Comparison of ENCODE assay signal across 27 cellular contexts in genomic region chr3:8640223-8640622, GRCh38. TPM values are rescaled to one million over a fixed set of nuclear protein-coding genes. Genes with fewer than 3 reads are reported as not detected.
DNase-seq lines count a peak whose midpoint lies in the region; ATAC-seq, FAIRE-seq and TF ChIP-seq lines count a peak whose summit lies in the region.
"Had no signal": no experiment of that assay in that cellular context is flagged by ENCODE, and none has a peak within 500 bp of the region (broad histone marks: within the 10 kb centered on the region; RNA-seq: fewer than 3 reads in every experiment).

No MANE protein-coding gene starts in this region.

- no peaks in the 10 kb centered on the region for H3K27me3 Mint-ChIP-seq in neural crest cell (ENCODE audit: low read depth)
- H3K27me3 Mint-ChIP-seq in type B pancreatic cell = peaks cover 8% of the 10 kb centered on the region

- FAIRE-seq in H54 (lab: Jason Lieb, UNC) = no peak
- FAIRE-seq: A204.1, GM12891, GM18507 had no signal

- H3K36me3 ChIP-seq in RWPE2 (ENCODE audit: low read depth) = no peaks in the 10 kb centered on the region
- H3K36me3 ChIP-seq: BE2C, BLaER1 had no signal

- peaks cover under 1% of the 10 kb centered on the region for H3K36me3 Mint-ChIP-seq in neural crest cell (ENCODE audit: low read depth)
- H3K36me3 Mint-ChIP-seq in type B pancreatic cell = no peaks in the 10 kb centered on the region
- H3K36me3 Mint-ChIP-seq: CD14-positive monocyte; CD4-positive, alpha-beta memory T cell; CD4-positive, CD25-positive, alpha-beta regulatory T cell had no signal

- H3K4me1 Mint-ChIP-seq in neural crest cell (peaks cover 52% of the 10 kb centered on the region), type B pancreatic cell (ENCODE audit: unreplicated experiment) (peaks cover 12% of the 10 kb centered on the region)
- H3K4me1 Mint-ChIP-seq: CD14-positive monocyte; CD4-positive, alpha-beta memory T cell; CD8-positive, alpha-beta memory T cell had no signal

- no peak for TF ChIP-seq POLR2A in H54 (IDR thresholded peaks at IDR 0.05; ENCODE audit: low read depth, low read length)

- in situ Hi-C loops in GM13976 (cut with MboI; ENCODE audit: low sequenced_read_pairs, unreplicated experiment) = no loop called here

- H3K9me3 Mint-ChIP-seq in neural crest cell = no peaks in the 10 kb centered on the region
- H3K9me3 Mint-ChIP-seq in type B pancreatic cell = no peaks in the 10 kb centered on the region

- no peak overlapping the region for H3K27ac ChIP-seq in RWPE2 (ENCODE audit: poor library complexity, severe bottlenecking)
- H3K27ac ChIP-seq: BLaER1 had no signal

- no peak for TF ChIP-seq CTCF in RWPE2 (IDR thresholded peaks at IDR 0.05; ENCODE audit: poor library complexity, severe bottlenecking)
- TF ChIP-seq CTCF in neural crest cell (conservative IDR thresholded peaks at IDR 0.05) = no peak
- TF ChIP-seq CTCF in type B pancreatic cell (conservative IDR thresholded peaks at IDR 0.05) = no peak
- TF ChIP-seq CTCF in GM13976 (IDR thresholded peaks at IDR 0.05; ENCODE audit: borderline replicate concordance, control extremely low read depth, extremely low read depth, insufficient read depth, missing control alignments) = no peak

- H3K4me3 Mint-ChIP-seq in neural crest cell (peak overlapping the region; percentile 17), type B pancreatic cell (no peak overlapping the region)
- H3K4me3 Mint-ChIP-seq: CD14-positive monocyte; CD4-positive, alpha-beta memory T cell; CD4-positive, CD25-positive, alpha-beta regulatory T cell; CD8-positive, alpha-beta memory T cell had no signal

- no peaks in the 10 kb centered on the region for H3K9me3 ChIP-seq in RWPE2 (ENCODE audit: severe bottlenecking)
- H3K9me3 ChIP-seq: BE2C, BLaER1 had no signal

- no peaks in the 10 kb centered on the region for H3K27me3 ChIP-seq in RWPE2 (ENCODE audit: insufficient read depth, poor library complexity, severe bottlenecking)
- H3K27me3 ChIP-seq: BE2C, BLaER1 had no signal

- no peak for ATAC-seq in RWPE2 (ENCODE audit: low read depth)

- no peaks in the 10 kb centered on the region for H3K4me1 ChIP-seq in RWPE2 (ENCODE audit: insufficient read depth, poor library complexity, severe bottlenecking)
- H3K4me1 ChIP-seq: BE2C had no signal

- H3K27ac Mint-ChIP-seq in neural crest cell (ENCODE audit: unreplicated experiment) (peak overlapping the region; percentile 97), type B pancreatic cell (peak overlapping the region; percentile 9)
- H3K27ac Mint-ChIP-seq: CD14-positive monocyte; CD4-positive, CD25-positive, alpha-beta regulatory T cell; CD8-positive, alpha-beta memory T cell had no signal

- DNase-seq in RWPE2 (ENCODE audit: low spot score) (peak; percentile 0), neural crest cell (ENCODE audit: low read depth, low spot score) (no peak), type B pancreatic cell (ENCODE audit: extremely low spot score, unreplicated experiment) (no peak), GM13976 (ENCODE audit: low spot score) (no peak), cerebellar cortex (ENCODE audit: low spot score) (no peak), H54 (ENCODE audit: insufficient read length, low spot score) (no peak)
- DNase-seq: 8988T; ACHN; BE2C; C1 segment of cervical spinal cord; CD4-positive, alpha-beta memory T cell; CD4-positive, CD25-positive, alpha-beta regulatory T cell; CD8-positive, alpha-beta memory T cell; COR-L47; DMS 273 treated with DMSO at 0.1 percent for 48 hours; DMS153; DMS53; DMS79; DND-41; EL; GF-D8 had no signal

- H3K4me3 ChIP-seq in RWPE2 (ENCODE audit: severe bottlenecking) = no peak overlapping the region
- H3K4me3 ChIP-seq: BLaER1 had no signal

RNA-seq across cellular contexts. Expression of gene SSUH2, which starts 4.4 kb away (rescaled TPM):
- total RNA-seq in neural crest cell = 14.1 and 18.0 TPM in 2 replicates
- total RNA-seq in type B pancreatic cell (ENCODE audit: low replicate concordance) = 0.45 and 1.4 TPM in 2 replicates
- total RNA-seq: CD4-positive, alpha-beta memory T cell; CD4-positive, CD25-positive, alpha-beta regulatory T cell; CD8-positive, alpha-beta memory T cell; G401 had no signal
